7 cellular contexts compared by ENCODE assay signal in genomic region chr15:67303490-67304363, GRCh38. TPM values are rescaled to one million over a fixed set of nuclear protein-coding genes. Genes with fewer than 3 reads are reported as not detected.
DNase-seq lines count a peak whose midpoint lies in the region; ATAC-seq, FAIRE-seq and TF ChIP-seq lines count a peak whose summit lies in the region.

No MANE protein-coding gene starts in this region.

- peaks cover 3% of the 10 kb centered on the region for H3K4me1 ChIP-seq in RWPE2 (ENCODE audit: insufficient read depth, poor library complexity, severe bottlenecking)
- peaks cover 0 to 14% (median 12%) of the 10 kb centered on the region in 4 donors for H3K4me1 ChIP-seq in esophagus muscularis mucosa

- no peak overlapping the region for H3K4me3 ChIP-seq in H7 (ENCODE audit: insufficient read depth, low read depth, low read length)
- H3K4me3 ChIP-seq in RWPE2 (ENCODE audit: severe bottlenecking), result no peak overlapping the region
- H3K4me3 ChIP-seq in esophagus muscularis mucosa, result no peak overlapping the region

- H3K27me3 ChIP-seq in H7 (ENCODE audit: control insufficient read depth, insufficient read depth, low read length), result no peaks in the 10 kb centered on the region
- H3K27me3 ChIP-seq in RWPE2 (ENCODE audit: insufficient read depth, poor library complexity, severe bottlenecking), result no peaks in the 10 kb centered on the region
- H3K27me3 ChIP-seq in esophagus muscularis mucosa, result no peaks in the 10 kb centered on the region

- peak; percentile 81 for ATAC-seq in RWPE2 (ENCODE audit: low read depth)

- 80% methylated on average over 4 of the region's 4 CpGs for WGBS in esophagus muscularis mucosa

- DNase-seq in D721Med (ENCODE audit: insufficient read length, low spot score) (no peak), H7 (peak; percentile 10), RWPE2 (ENCODE audit: low spot score) (no peak), esophagus muscularis mucosa (ENCODE audit: extremely low spot score) (no peak), pons (ENCODE audit: low spot score) (peak; percentile 29), GM19240 (ENCODE audit: insufficient read length, low spot score) (no peak)
- DNase-seq in activated CD8-positive, alpha-beta memory T cell treated with anti-CD3 and anti-CD28 coated beads, Interleukin-2, amount 50 U/mL, for 4 hours, result no peak

- intact Hi-C loops in esophagus muscularis mucosa (cut with DNase I), result loop anchor here (2.0 to 10.0 kb wide), 2 partner anchors 219 to 357 kb away; no protein-coding TSS in a partner anchor

- no peak for FAIRE-seq in D721Med (lab: Jason Lieb, UNC)

- H3K36me3 ChIP-seq in H7 (replicated peaks; ENCODE audit: control insufficient read depth, insufficient read depth, low read length) (no peaks in the 10 kb centered on the region), RWPE2 (ENCODE audit: low read depth) (no peaks in the 10 kb centered on the region), esophagus muscularis mucosa (no peaks in the 10 kb centered on the region)

- H3K27ac ChIP-seq in RWPE2 (ENCODE audit: poor library complexity, severe bottlenecking) (no peak overlapping the region), esophagus muscularis mucosa (replicated peaks in 1 of 4) (no peak overlapping the region)

- H3K9me3 ChIP-seq in RWPE2 (ENCODE audit: severe bottlenecking) (no peaks in the 10 kb centered on the region), esophagus muscularis mucosa (no peaks in the 10 kb centered on the region)

- TF ChIP-seq EP300 in esophagus muscularis mucosa (IDR thresholded peaks at IDR 0.05), result no peak

- no peak for TF ChIP-seq POLR2A in esophagus muscularis mucosa (IDR thresholded peaks at IDR 0.05; ENCODE audit: low read depth)

- TF ChIP-seq CTCF in D721Med (IDR thresholded peaks at IDR 0.05; ENCODE audit: insufficient read depth, missing control alignments), result peak; percentile 41
- peak; percentile 98 for TF ChIP-seq CTCF in RWPE2 (IDR thresholded peaks at IDR 0.05; ENCODE audit: poor library complexity, severe bottlenecking)
- peak; percentile 43 to 57 (median 51) for TF ChIP-seq CTCF in esophagus muscularis mucosa (IDR thresholded peaks at IDR 0.05)

RNA-seq across cellular contexts. Expression of gene IQCH, which starts 49.1 kb away (rescaled TPM):
- 1.3 and 2.2 TPM in 2 replicates for total RNA-seq in H7 (2014; rRNA removed; shearing (Covaris generic))
- total RNA-seq in esophagus muscularis mucosa, result 1 to 10 TPM in 2 of 4 donors, under 1 TPM in 2; 0.58 to 2.4 (median 1.2) TPM

RNA-seq across cellular contexts. Expression of gene AAGAB, which starts 49.3 kb away (rescaled TPM):
- 44.5 and 48.6 TPM in 2 replicates for total RNA-seq in H7 (2014; rRNA removed; shearing (Covaris generic))
- 10 to 100 TPM; 21.3 to 37.8 (median 29.0) TPM for total RNA-seq in esophagus muscularis mucosa

Comparison
In these comparisons a context has a peak if more than half of its experiments do, and no peak if none do; other contexts are left out.
1. DNase-seq: peak in H7 (single experiment) and pons (single experiment); none in D721Med (single experiment), RWPE2 (single experiment), esophagus muscularis mucosa (single experiment), GM19240 (single experiment) and activated CD8-positive, alpha-beta memory T cell treated with anti-CD3 and anti-CD28 coated beads, Interleukin-2, amount 50 U/mL, for 4 hours (single experiment).
2. CTCF ChIP-seq: peak in every context shown above with its lines; median percentile 98 in RWPE2; 51 in esophagus muscularis mucosa; 41 in D721Med.